8 cellular contexts compared by ENCODE assay signal in genomic region chr1:47997289-47998200, GRCh38. TPM values are rescaled to one million over a fixed set of nuclear protein-coding genes. Genes with fewer than 3 reads are reported as not detected.
A peak's percentile ranks its signal among the peaks of the same experiment; 100 is the strongest.
DNase-seq lines count a peak whose midpoint lies in the region; ATAC-seq and TF ChIP-seq lines count a peak whose summit lies in the region.

TSS of gene TRABD2B (minus strand) at chr1:47997385.

- no peaks in the 10 kb centered on the region for H4K20me1 ChIP-seq in neural cell (ENCODE audit: insufficient read depth)

- H3K9me3 ChIP-seq in Panc1 (ENCODE audit: control insufficient read depth, insufficient read depth, low read depth, low read length) (no peaks in the 10 kb centered on the region), neural cell (ENCODE audit: low read length) (no peaks in the 10 kb centered on the region)

- no TSS peak for BruUV-seq in Panc1 (replicated peaks; lab: Mats Ljungman, UMichigan)

- H3K9me3 Mint-ChIP-seq in stimulated activated naive CD8-positive, alpha-beta T cell treated with anti-CD3 and anti-CD28 coated beads, Interleukin-15, Interleukin-2, amounts not matched to agents 100 ng/mL and 50 ng/mL, for 24 hours, result no peaks in the 10 kb centered on the region

- CTCF ChIA-PET in Panc1 (lab: Charles Lee), result interaction anchor here (0.6 to 1.3 kb wide), 10 partner anchors 13 to 288 kb away, joined by 3 to 7 read pairs (median 4); no protein-coding TSS in a partner anchor

- intact Hi-C loops in Panc1 (cut with micrococcal nuclease; ENCODE audit: unreplicated experiment), result loop anchor here (5.0 kb wide), 2 partner anchors 60 to 205 kb away; no protein-coding TSS in a partner anchor

- H3K27ac ChIP-seq in Panc1 (ENCODE audit: low read length) (no peak within 1 kb of the TSS), neural cell (ENCODE audit: low read length) (no peak within 1 kb of the TSS)

- H3K36me3 Mint-ChIP-seq in stimulated activated naive CD8-positive, alpha-beta T cell treated with anti-CD3 and anti-CD28 coated beads, Interleukin-15, Interleukin-2, amounts not matched to agents 100 ng/mL and 50 ng/mL, for 24 hours (ENCODE audit: low read depth), result no peaks in the 10 kb centered on the region

- H3K4me1 ChIP-seq in Panc1 (ENCODE audit: control insufficient read depth, insufficient read depth, low read length), result no peaks in the 10 kb centered on the region

- H3K27ac Mint-ChIP-seq in stimulated activated naive CD8-positive, alpha-beta T cell treated with anti-CD3 and anti-CD28 coated beads, Interleukin-15, Interleukin-2, amounts not matched to agents 100 ng/mL and 50 ng/mL, for 24 hours, result no peak within 1 kb of the TSS

- no peaks in the 10 kb centered on the region for H3F3A ChIP-seq in neural cell (ENCODE audit: insufficient read depth, low read length, poor library complexity, severe bottlenecking)

- H3K4me2 ChIP-seq in neural cell (ENCODE audit: low read length), result peak within 1 kb of the TSS; percentile 49

- H3K79me2 ChIP-seq in neural cell (replicated peaks; ENCODE audit: insufficient read depth, low read length), result no peaks in the 10 kb centered on the region

- peak; percentile 50 for DNase-seq in AG10803 (ENCODE audit: low read depth)
- peak; percentile 10 for DNase-seq in Panc1 (ENCODE audit: low read depth, low spot score)
- peak; percentile 42 for DNase-seq in activated T-helper 9 cell treated with anti-CD3 and anti-CD28 coated beads, Interleukin-2, amount 50 U/mL, for 16 hours (ENCODE audit: low read depth)
- DNase-seq in foreskin fibroblast, result peak; percentile 57 to 91

- no peak for TF ChIP-seq EP300 in neural cell (conservative IDR thresholded peaks at IDR 0.05; ENCODE audit: poor library complexity, severe bottlenecking)

- ATAC-seq in GM19035 (IDR thresholded peaks at IDR 0.05; ENCODE audit: unreplicated experiment) (peak; percentile 79), HG03342 (IDR thresholded peaks at IDR 0.05; ENCODE audit: unreplicated experiment) (peak; percentile 79), Panc1 (peak; percentile 91)

- H3K36me3 ChIP-seq in Panc1 (ENCODE audit: control insufficient read depth, insufficient read depth, low read length) (no peaks in the 10 kb centered on the region), neural cell (ENCODE audit: insufficient read depth, low read length) (no peaks in the 10 kb centered on the region)

- TF ChIP-seq CTCF in AG10803 (conservative IDR thresholded peaks at IDR 0.05; ENCODE audit: low read length), result peak; percentile 60
- TF ChIP-seq CTCF in Panc1 (IDR thresholded peaks at IDR 0.05), result peak; percentile 98
- peak; percentile 97 for TF ChIP-seq CTCF in foreskin fibroblast (IDR thresholded peaks at IDR 0.05; ENCODE audit: low read depth, low read length)
- peak; percentile 94 for TF ChIP-seq CTCF in neural cell (IDR thresholded peaks at IDR 0.05; ENCODE audit: poor library complexity, severe bottlenecking)

- peak within 1 kb of the TSS; percentile 62 for H3K4me3 ChIP-seq in AG10803 (ENCODE audit: low read length)
- peak within 1 kb of the TSS; percentile 32 to 51 for H3K4me3 ChIP-seq in Panc1 (ENCODE audit: low read depth in 2 of 2, low read length in 2 of 2)
- H3K4me3 ChIP-seq in foreskin fibroblast (ENCODE audit: low read depth in 1 of 2, low read length in 2 of 2), result peak within 1 kb of the TSS; percentile 43 to 58
- peak within 1 kb of the TSS; percentile 64 for H3K4me3 ChIP-seq in neural cell (ENCODE audit: low read length)

- H3K9ac ChIP-seq in neural cell (ENCODE audit: low read length), result peak within 1 kb of the TSS; percentile 39

- H2AFZ ChIP-seq in neural cell (ENCODE audit: low read depth, low read length), result no peak within 1 kb of the TSS

- H3K27me3 Mint-ChIP-seq in stimulated activated naive CD8-positive, alpha-beta T cell treated with anti-CD3 and anti-CD28 coated beads, Interleukin-15, Interleukin-2, amounts not matched to agents 100 ng/mL and 50 ng/mL, for 24 hours, result peaks cover 61% of the 10 kb centered on the region

- H3K27me3 ChIP-seq in Panc1 (ENCODE audit: control insufficient read depth, insufficient read depth, low read length) (peaks cover 17% of the 10 kb centered on the region), neural cell (ENCODE audit: insufficient read depth, low read depth, low read length) (peaks cover 64% of the 10 kb centered on the region)

- peaks cover 4% of the 10 kb centered on the region for H3K4me1 Mint-ChIP-seq in stimulated activated naive CD8-positive, alpha-beta T cell treated with anti-CD3 and anti-CD28 coated beads, Interleukin-15, Interleukin-2, amounts not matched to agents 100 ng/mL and 50 ng/mL, for 24 hours (ENCODE audit: low read depth)

- peak within 1 kb of the TSS; percentile 76 for H3K4me3 Mint-ChIP-seq in stimulated activated naive CD8-positive, alpha-beta T cell treated with anti-CD3 and anti-CD28 coated beads, Interleukin-15, Interleukin-2, amounts not matched to agents 100 ng/mL and 50 ng/mL, for 24 hours

- TF ChIP-seq RAD21 in neural cell (conservative IDR thresholded peaks at IDR 0.05), result peak; percentile 73

- POLR2A ChIA-PET in Panc1 (lab: Charles Lee), result no interaction called here

- H3K9me2 ChIP-seq in neural cell (ENCODE audit: insufficient read depth, low read length), result no peaks in the 10 kb centered on the region

- in situ Hi-C loops in Panc1 (cut with HindIII; ENCODE audit: low pct_unique_long_range_greater_than_20kb, low sequenced_read_pairs), result no loop called here

TF ChIP-seq in neural cell, 6 proteins besides CTCF, POLR2A, EP300 and RAD21:
- TF ChIP-seq REST (IDR thresholded peaks at IDR 0.05; ENCODE audit: borderline replicate concordance) (no peak), SMC3 (conservative IDR thresholded peaks at IDR 0.05; ENCODE audit: poor library complexity) (peak; percentile 88)
TF ChIP-seq in neural cell: peak in this region for 1.

RNA-seq across cellular contexts. Expression of gene TRABD2B, which starts in this region (rescaled TPM):
- not detected for total RNA-seq in Panc1 (2021; ENCODE audit: unreplicated experiment)
- not detected for polyA plus RNA-seq in Panc1 (2012; ENCODE audit: insufficient read length)
- 0.02 TPM in 1 of 2 replicates, not detected in the other for polyA plus RNA-seq in neural cell
- polyA minus RNA-seq in neural cell, result not detected in 2 replicates

Comparison
In these comparisons a context has a peak if more than half of its experiments do, and no peak if none do; other contexts are left out.
1. Peak in DNase-seq, ATAC-seq and H3K4me3 ChIP-seq in Panc1; RNA of the gene not detected or under 1 TPM.
2. DNase-seq: peak in every context shown above with its lines; median percentile 74 in foreskin fibroblast; 50 in AG10803; 42 in activated T-helper 9 cell treated with anti-CD3 and anti-CD28 coated beads, Interleukin-2, amount 50 U/mL, for 16 hours; 10 in Panc1.